ENCODE assay signal across 8 cellular contexts in the genomic region with DNA sequence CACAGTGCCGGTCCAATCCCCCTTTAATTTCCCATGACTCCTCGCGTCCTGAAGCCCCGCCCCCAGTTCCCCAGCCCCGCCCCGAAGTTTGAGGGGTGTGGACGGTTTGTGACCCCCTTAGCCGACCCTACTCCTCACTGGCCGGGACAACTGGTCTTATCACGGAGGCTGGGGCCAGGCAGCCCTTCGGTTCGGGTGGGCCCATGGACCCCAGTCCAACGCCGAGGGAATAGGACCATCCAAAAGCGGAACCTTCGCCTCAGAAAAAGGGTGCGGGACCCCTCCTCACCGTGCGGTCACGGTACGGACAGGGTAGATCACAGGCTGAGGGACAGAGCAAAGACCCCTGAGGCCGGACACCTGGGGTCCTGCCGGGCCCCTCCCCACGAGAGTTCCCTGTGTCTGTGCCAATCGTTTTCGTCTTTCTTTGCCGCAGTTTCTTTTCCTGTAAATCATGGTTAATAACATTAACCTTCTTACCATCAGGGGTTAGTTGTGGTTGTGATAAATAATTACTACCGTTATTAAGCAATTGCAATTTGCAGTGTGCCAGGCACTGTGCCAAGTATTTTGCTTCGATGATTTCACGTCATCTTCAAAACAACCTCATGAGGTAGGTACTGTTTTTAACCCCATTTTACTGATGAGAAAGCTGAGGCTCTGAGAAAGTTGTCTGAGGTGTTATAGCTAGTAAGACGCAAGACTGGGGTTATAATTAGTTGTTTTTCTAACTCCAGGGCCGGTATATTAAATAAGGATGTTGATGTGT. TPM values are rescaled to one million over a fixed set of nuclear protein-coding genes. Genes with fewer than 3 reads are reported as not detected.
DNase-seq lines count a peak whose midpoint lies in the region; ATAC-seq and TF ChIP-seq lines count a peak whose summit lies in the region.

No MANE protein-coding gene starts in this region.

- peaks cover 67% of the 10 kb centered on the region for H3K36me3 ChIP-seq in BLaER1

- no peaks in the 10 kb centered on the region for H3K9me3 ChIP-seq in BLaER1
- H3K9me3 ChIP-seq in T-helper 17 cell (ENCODE audit: control insufficient read depth, low read length, poor library complexity, severe bottlenecking): no peaks in the 10 kb centered on the region

- H3K27ac Mint-ChIP-seq in T-helper 17 cell (peak overlapping the region; percentile 98), nephron (peak overlapping the region; percentile 95 to 99 (median 98))

- peak overlapping the region; percentile 83 for H3K4me2 ChIP-seq in BLaER1

- peak; percentile 21 for TF ChIP-seq POLR2A in GM18951 (IDR thresholded peaks at IDR 0.05; ENCODE audit: extremely low read depth, insufficient read depth, insufficient read length)

- peak; percentile 30 for ATAC-seq in HG03103 (IDR thresholded peaks at IDR 0.05; ENCODE audit: low read depth, unreplicated experiment)
- peak; percentile 65 for ATAC-seq in T-helper 17 cell

- peaks cover 40% of the 10 kb centered on the region for H3K4me1 ChIP-seq in BLaER1

- DNase-seq in T-helper 17 cell: peak in 1 of 3 donors; percentile 19
- DNase-seq in epithelial cell of prostate (ENCODE audit: low read depth, low spot score): no peak
- DNase-seq in stimulated activated CD4-positive, alpha-beta T cell treated with anti-CD3 and anti-CD28 coated beads, Interleukin-1b, Interleukin-23, amount 100 ng/mL, for 48 hours: no peak
- no peak for DNase-seq in GM19238 (ENCODE audit: insufficient read length, low spot score)

- H4K20me1 ChIP-seq in BLaER1: peaks cover 43% of the 10 kb centered on the region

- H3K9ac ChIP-seq in BLaER1: peak overlapping the region; percentile 94

- peaks cover 28% of the 10 kb centered on the region for H3K4me1 Mint-ChIP-seq in T-helper 17 cell
- peaks cover 48% of the 10 kb centered on the region for H3K4me1 Mint-ChIP-seq in nephron

- H3K27ac ChIP-seq in BLaER1 (peak overlapping the region; percentile 88), epithelial cell of prostate (peak overlapping the region; percentile 95)

- H3K27me3 Mint-ChIP-seq in T-helper 17 cell (no peaks in the 10 kb centered on the region), nephron (ENCODE audit: low read depth) (no peaks in the 10 kb centered on the region)

- peak overlapping the region; percentile 95 for H3K4me3 ChIP-seq in BLaER1

- no peaks in the 10 kb centered on the region for H3K27me3 ChIP-seq in BLaER1

- in situ Hi-C loops in GM18951 (cut with MboI; ENCODE audit: low sequenced_read_pairs, unreplicated experiment): no loop called here

- H3K36me3 Mint-ChIP-seq in T-helper 17 cell (ENCODE audit: low read depth) (peaks cover 7% of the 10 kb centered on the region), nephron (ENCODE audit: low read depth) (peaks cover 23% of the 10 kb centered on the region)

- TF ChIP-seq CTCF in nephron (IDR thresholded peaks at IDR 0.05; ENCODE audit: unreplicated experiment in 3 of 3): no peak

- H3K4me3 Mint-ChIP-seq in T-helper 17 cell: peak overlapping the region; percentile 99
- H3K4me3 Mint-ChIP-seq in nephron: peak overlapping the region; percentile 92 to 96 (median 93)

- no peaks in the 10 kb centered on the region for H3K9me3 Mint-ChIP-seq in nephron

RNA-seq across cellular contexts. Expression of a gene that starts 0.5 kb away (rescaled TPM):
- 10 to 100 TPM; 52.2 to 53.1 TPM for total RNA-seq in T-helper 17 cell

RNA-seq across cellular contexts. Expression of a gene that starts 12.4 kb away (rescaled TPM):
- 10 to 100 TPM; 97.1 to 97.5 TPM for total RNA-seq in T-helper 17 cell

RNA-seq across cellular contexts. Expression of a gene that starts 16.8 kb away (rescaled TPM):
- not detected for total RNA-seq in T-helper 17 cell

RNA-seq across cellular contexts. Expression of a gene that starts 32.2 kb away (rescaled TPM):
- total RNA-seq in T-helper 17 cell: 100 to 1,000 TPM; 121 to 140 TPM

RNA-seq across cellular contexts. Expression of a gene that starts 45.6 kb away (rescaled TPM):
- total RNA-seq in T-helper 17 cell: 1 to 10 TPM; 2.6 to 5.7 TPM
